8 cellular contexts compared by ENCODE assay signal in the genomic region with DNA sequence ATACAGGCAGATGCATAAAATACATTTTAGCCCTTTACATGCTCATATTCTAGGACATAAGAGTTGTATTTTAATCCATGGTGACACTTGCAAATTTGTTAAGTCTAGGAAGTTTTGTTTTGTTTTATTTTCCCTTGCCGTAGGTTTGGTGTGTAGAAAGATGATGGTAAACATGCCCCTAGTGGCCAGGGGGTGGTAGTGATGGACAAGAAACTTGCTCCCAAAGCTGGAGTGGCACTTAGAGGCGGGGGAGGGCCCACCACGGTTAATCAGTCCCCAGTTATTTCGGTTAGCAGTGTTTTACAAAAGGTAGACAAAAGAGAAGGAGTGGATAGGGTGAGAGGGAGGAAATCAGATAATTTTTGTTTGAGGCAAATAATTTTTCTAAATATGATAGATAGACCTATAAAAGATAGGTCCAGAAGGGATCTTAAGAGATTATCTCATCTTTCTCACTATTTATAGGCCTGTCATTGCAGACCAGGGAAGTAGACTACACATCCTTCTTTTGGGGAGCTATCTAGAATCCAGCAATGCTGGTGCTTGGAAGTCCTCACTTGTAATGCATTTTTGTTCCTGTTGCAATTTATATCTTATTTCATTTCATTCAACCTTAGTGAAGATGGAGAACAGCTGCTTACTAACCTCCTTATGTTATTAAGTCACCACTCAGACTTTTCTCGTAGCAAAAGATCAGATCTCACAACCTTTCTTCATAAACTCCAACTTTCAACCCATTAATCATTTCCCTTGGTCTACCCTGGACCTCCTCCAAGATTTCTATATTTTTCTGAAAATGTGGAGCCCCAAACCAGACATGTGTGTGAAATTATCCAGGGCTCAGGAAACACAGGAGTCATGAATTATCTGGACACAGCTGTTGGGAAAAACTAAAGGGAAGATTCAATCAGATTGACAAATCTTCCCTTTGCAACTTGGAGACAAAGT. TPM values are rescaled to one million over a fixed set of nuclear protein-coding genes. Genes with fewer than 3 reads are reported as not detected.
DNase-seq lines count a peak whose midpoint lies in the region; ATAC-seq and TF ChIP-seq lines count a peak whose summit lies in the region.

No MANE protein-coding gene starts in this region.

- H3K27ac ChIP-seq in AG04450 (ENCODE audit: low read depth, low read length) (no peak overlapping the region), fibroblast of lung (ENCODE audit: insufficient read depth, low read length) (no peak overlapping the region), tibial nerve (no peak overlapping the region)

- 23 to 28% methylated on average over 5 of the region's 5 CpGs for WGBS in tibial nerve, 2 donors

- peak; percentile 79 for ATAC-seq in GM18502 (IDR thresholded peaks at IDR 0.05; ENCODE audit: poor library complexity, unreplicated experiment)
- ATAC-seq in HG02642 (IDR thresholded peaks at IDR 0.05; ENCODE audit: poor library complexity, unreplicated experiment) = peak; percentile 82

- no peak for TF ChIP-seq POLR2A in tibial nerve (IDR thresholded peaks at IDR 0.05)

- no peaks in the 10 kb centered on the region for H4K20me1 ChIP-seq in fibroblast of lung (ENCODE audit: control insufficient read depth, extremely low read depth, insufficient read depth, low read length)

- POLR2A ChIA-PET in AG04450 (lab: Yijun Ruan, JAX) = interaction anchor here (0.9 to 1.1 kb wide), 2 partner anchors 13 to 637 kb away, joined by 4 to 5 read pairs; no protein-coding TSS in a partner anchor

- no peaks in the 10 kb centered on the region for H3K9me3 ChIP-seq in AG04450 (ENCODE audit: control insufficient read depth, insufficient read depth, low read length)
- no peaks in the 10 kb centered on the region for H3K9me3 ChIP-seq in fibroblast of lung (ENCODE audit: control insufficient read depth, insufficient read depth, low read depth, low read length)
- H3K9me3 ChIP-seq in tibial nerve = no peaks in the 10 kb centered on the region

- H3K4me2 ChIP-seq in fibroblast of lung (ENCODE audit: extremely low read depth, insufficient read depth, low read length) = no peak overlapping the region

- TF ChIP-seq EP300 in tibial nerve (IDR thresholded peaks at IDR 0.05) = no peak

- no peak overlapping the region for H2AFZ ChIP-seq in fibroblast of lung (ENCODE audit: low read length)

- no peaks in the 10 kb centered on the region for H3K79me2 ChIP-seq in fibroblast of lung (ENCODE audit: control insufficient read depth, insufficient read depth, low read length)

- DNase-seq in AG04450 (ENCODE audit: low read depth, low spot score) = no peak
- DNase-seq in NCI-H69 (lab: John Stamatoyannopoulos, UW) = peak; percentile 60
- peak; percentile 40 to 67 for DNase-seq in fibroblast of lung (ENCODE audit: low read depth in 2 of 2)
- no peak for DNase-seq in tibial nerve (ENCODE audit: low spot score in 2 of 2)
- no peak for DNase-seq in activated T-cell treated with anti-CD3 and anti-CD28 coated beads, Interleukin-2, amount 50 U/mL, for 1 hour
- no peak for DNase-seq in foreskin melanocyte

- H3K9ac ChIP-seq in fibroblast of lung (ENCODE audit: insufficient read depth, low read length) = no peak overlapping the region

- TF ChIP-seq CTCF in AG04450 (IDR thresholded peaks at IDR 0.05; ENCODE audit: low read depth, low read length) (peak; percentile 67), fibroblast of lung (conservative IDR thresholded peaks at IDR 0.05 in 1 of 2, IDR thresholded peaks at IDR 0.05 in 1 of 2; ENCODE audit: low read depth in 1 of 2, low read length in 2 of 2) (peak; percentile 71 to 73), tibial nerve (IDR thresholded peaks at IDR 0.05) (peak in 3 of 5 experiments; percentile 16 to 58 (median 46))

- CTCF ChIA-PET in AG04450 (lab: Charles Lee) = interaction anchor here (0.6 to 2.7 kb wide), 2 partner anchors 11 kb away, joined by 5 to 23 read pairs; no protein-coding TSS in a partner anchor

- H3K4me3 ChIP-seq in AG04450 (ENCODE audit: low read depth, low read length) = no peak overlapping the region
- H3K4me3 ChIP-seq in fibroblast of lung (replicated peaks in 1 of 4; ENCODE audit: control extremely low read depth in 1 of 4, insufficient read depth in 1 of 4, low read depth in 3 of 4, low read length in 4 of 4) = no peak overlapping the region
- no peak overlapping the region for H3K4me3 ChIP-seq in tibial nerve

- H3K27me3 ChIP-seq in AG04450 (ENCODE audit: control insufficient read depth, insufficient read depth, low read length) (no peaks in the 10 kb centered on the region), fibroblast of lung (ENCODE audit: control insufficient read depth, insufficient read depth, low read length) (peaks cover 5% of the 10 kb centered on the region), tibial nerve (peaks cover 0 to 17% of the 10 kb centered on the region in 2 donors)

- H3K36me3 ChIP-seq in fibroblast of lung (ENCODE audit: control insufficient read depth, insufficient read depth, low read length) = no peaks in the 10 kb centered on the region
- H3K36me3 ChIP-seq in tibial nerve = no peaks in the 10 kb centered on the region

- no peaks in the 10 kb centered on the region for H3K4me1 ChIP-seq in fibroblast of lung (ENCODE audit: control insufficient read depth, extremely low read depth, insufficient read depth, low read length)
- peaks cover 0 to 8% (median 0%) of the 10 kb centered on the region in 4 donors for H3K4me1 ChIP-seq in tibial nerve

RNA-seq across cellular contexts. Expression of a gene that starts 5.9 kb away (rescaled TPM):
- 72.0 and 85.6 TPM in 2 replicates for polyA plus RNA-seq in AG04450 (2011; rRNA removed)
- 90.8 and 105 TPM in 2 replicates for polyA minus RNA-seq in AG04450 (2011; rRNA and poly(A)+ RNA removed)
- 6.4 and 16.7 TPM in 2 replicates for total RNA-seq in fibroblast of lung
- 11.2 and 15.0 TPM in 2 replicates for polyA plus RNA-seq in fibroblast of lung
- 8.6 and 12.0 TPM in 2 replicates for polyA plus RNA-seq in fibroblast of lung (2012)
- polyA minus RNA-seq in fibroblast of lung (ENCODE audit: low replicate concordance) = 0.35 and 3.7 TPM in 2 replicates
- under 1 TPM in 1 of 4 donors, not detected in 3; 0.30 TPM for total RNA-seq in tibial nerve

Comparison
In these comparisons a context has a peak if more than half of its experiments do, and no peak if none do; other contexts are left out.
1. DNase-seq: peak in NCI-H69 (single experiment) and fibroblast of lung (2 of 2); none in AG04450 (single experiment), tibial nerve (0 of 2), activated T-cell treated with anti-CD3 and anti-CD28 coated beads, Interleukin-2, amount 50 U/mL, for 1 hour (single experiment) and foreskin melanocyte (single experiment).
2. Peak in every context shown above with its lines, with median percentiles within 50 percentile points of each other: CTCF ChIP-seq.